ENCODE assay signal across 27 cellular contexts in genomic region chr2:69238449-69239031, GRCh38.
DNase-seq lines count a peak whose midpoint lies in the region; ATAC-seq and TF ChIP-seq lines count a peak whose summit lies in the region.
"Had no signal": no experiment of that assay in that cellular context is flagged by ENCODE, and none has a peak within 500 bp of the region (broad histone marks: within the 10 kb centered on the region; RNA-seq: fewer than 3 reads in every experiment).

No MANE protein-coding gene starts in this region.

- H3K4me3 ChIP-seq in AG10803 (ENCODE audit: low read length) (no peak overlapping the region), astrocyte of the spinal cord (ENCODE audit: low read depth, low read length) (no peak overlapping the region)
- H3K4me3 ChIP-seq: gastroesophageal sphincter, K562, right lobe of liver, SK-N-MC had no signal

- H3K9me3 Mint-ChIP-seq in HFFc6 = no peaks in the 10 kb centered on the region
- H3K9me3 Mint-ChIP-seq: activated CD4-positive, alpha-beta memory T cell treated with anti-CD3 and anti-CD28 coated beads for 36 hours; CD8-positive, alpha-beta memory T cell; dendritic cell treated with granulocyte-macrophage colony-stimulating factor and Interleukin-4, amounts not matched to agents 40 ng/mL and 50 ng/mL, for 4 days; memory B cell; natural killer cell; stimulated activated effector memory CD8-positive, alpha-beta T cell treated with anti-CD3 and anti-CD28 coated beads, Interleukin-12 subunit alpha, Interleukin-12 subunit beta, amount 100 ng/mL, for 72 hours; T-helper 2 cell treated with Interferon-gamma antibody and Interleukin-4, amounts not matched to agents 5 μg/mL and 100 μg/mL, for 36 hours had no signal

- in situ Hi-C loops in astrocyte of the spinal cord (cut with HindIII; ENCODE audit: low sequenced_read_pairs) = no loop called here

- peak overlapping the region; percentile 58 for H3K4me3 Mint-ChIP-seq in HFFc6
- H3K4me3 Mint-ChIP-seq: activated CD4-positive, alpha-beta memory T cell treated with anti-CD3 and anti-CD28 coated beads for 36 hours; CD8-positive, alpha-beta memory T cell; dendritic cell treated with granulocyte-macrophage colony-stimulating factor and Interleukin-4, amounts not matched to agents 40 ng/mL and 50 ng/mL, for 4 days; memory B cell; natural killer cell; stimulated activated effector memory CD8-positive, alpha-beta T cell treated with anti-CD3 and anti-CD28 coated beads, Interleukin-12 subunit alpha, Interleukin-12 subunit beta, amount 100 ng/mL, for 72 hours; T-helper 2 cell treated with Interferon-gamma antibody and Interleukin-4, amounts not matched to agents 5 μg/mL and 100 μg/mL, for 36 hours had no signal

- H3K27me3 Mint-ChIP-seq in HFFc6 (ENCODE audit: insufficient read depth) = no peaks in the 10 kb centered on the region; the same call in 1 of the 2 replicates

- ATAC-seq in GM19395 (IDR thresholded peaks at IDR 0.05; ENCODE audit: unreplicated experiment) = no peak
- ATAC-seq: gastroesophageal sphincter; K562; natural killer cell; right lobe of liver; stimulated activated effector memory CD8-positive, alpha-beta T cell treated with anti-CD3 and anti-CD28 coated beads, Interleukin-12 subunit alpha, Interleukin-12 subunit beta, amount 100 ng/mL, for 72 hours had no signal

- H3K4me1 Mint-ChIP-seq in HFFc6 (ENCODE audit: low read depth) = peaks cover 66% of the 10 kb centered on the region
- H3K4me1 Mint-ChIP-seq: CD8-positive, alpha-beta memory T cell; memory B cell; natural killer cell; stimulated activated effector memory CD8-positive, alpha-beta T cell treated with anti-CD3 and anti-CD28 coated beads, Interleukin-12 subunit alpha, Interleukin-12 subunit beta, amount 100 ng/mL, for 72 hours had no signal

- TF ChIP-seq CTCF in AG10803 (conservative IDR thresholded peaks at IDR 0.05; ENCODE audit: low read length) (peak; percentile 49), HFFc6 (IDR thresholded peaks at IDR 0.05) (peak; percentile 52), astrocyte of the spinal cord (IDR thresholded peaks at IDR 0.05; ENCODE audit: low read depth, low read length) (no peak)

- H3K36me3 Mint-ChIP-seq in HFFc6 (ENCODE audit: low read depth) = peaks cover 21% of the 10 kb centered on the region
- H3K36me3 Mint-ChIP-seq: activated CD4-positive, alpha-beta memory T cell treated with anti-CD3 and anti-CD28 coated beads for 36 hours; CD8-positive, alpha-beta memory T cell; memory B cell; natural killer cell; stimulated activated effector memory CD8-positive, alpha-beta T cell treated with anti-CD3 and anti-CD28 coated beads, Interleukin-12 subunit alpha, Interleukin-12 subunit beta, amount 100 ng/mL, for 72 hours had no signal

- H3K27ac Mint-ChIP-seq in HFFc6 = peak overlapping the region; percentile 92
- H3K27ac Mint-ChIP-seq: activated CD4-positive, alpha-beta memory T cell treated with anti-CD3 and anti-CD28 coated beads for 36 hours; CD8-positive, alpha-beta memory T cell; dendritic cell treated with granulocyte-macrophage colony-stimulating factor and Interleukin-4, amounts not matched to agents 40 ng/mL and 50 ng/mL, for 4 days; memory B cell; natural killer cell; stimulated activated effector memory CD8-positive, alpha-beta T cell treated with anti-CD3 and anti-CD28 coated beads, Interleukin-12 subunit alpha, Interleukin-12 subunit beta, amount 100 ng/mL, for 72 hours; T-helper 2 cell treated with Interferon-gamma antibody and Interleukin-4, amounts not matched to agents 5 μg/mL and 100 μg/mL, for 36 hours had no signal

- DNase-seq in AG10803 (ENCODE audit: low read depth) (peak; percentile 97), HFFc6 (peak; percentile 77), astrocyte of the spinal cord (ENCODE audit: low read depth, low spot score) (peak; percentile 29), myocyte (ENCODE audit: low read depth) (peak; percentile 75), SW 1271 (lab: John Stamatoyannopoulos, UW) (no peak), NOMO-1 treated with dmso at 0.1 percent for 144 hours (lab: John Stamatoyannopoulos, UW; ENCODE audit: unreplicated experiment) (no peak), HuH-7.5 (ENCODE audit: low spot score) (no peak)
- DNase-seq: ACHN; activated CD4-positive, alpha-beta memory T cell treated with anti-CD3 and anti-CD28 coated beads for 36 hours; activated CD4-positive, CD25-positive, alpha-beta regulatory T cell; activated gamma-delta T cell; activated T-cell treated with anti-CD3 and anti-CD28 coated beads for 4 hours; CD8-positive, alpha-beta memory T cell; DMS53; MV-4-11; natural killer cell; NCI-H1694; NCI-H774; right lobe of liver had no signal

Comparison
In these comparisons a context has a peak if more than half of its experiments do, and no peak if none do; other contexts are left out.
1. DNase-seq: peak in AG10803 (single experiment), HFFc6 (single experiment), astrocyte of the spinal cord (single experiment) and myocyte (single experiment); none in SW 1271 (0 of 2), NOMO-1 treated with dmso at 0.1 percent for 144 hours (single experiment) and HuH-7.5 (single experiment).